ENCODE assay signal across 19 cellular contexts in genomic region chr11:67405688-67406339, GRCh38. TPM values are rescaled to one million over a fixed set of nuclear protein-coding genes. Genes with fewer than 3 reads are reported as not detected.
DNase-seq lines count a peak whose midpoint lies in the region; ATAC-seq lines count a peak whose summit lies in the region.
"Had no signal": no experiment of that assay in that cellular context is flagged by ENCODE, and none has a peak within 500 bp of the region (broad histone marks: within the 10 kb centered on the region; RNA-seq: fewer than 3 reads in every experiment).

No MANE protein-coding gene starts in this region.

- H3K27me3 Mint-ChIP-seq in activated CD4-positive, alpha-beta T cell treated with anti-CD3 and anti-CD28 coated beads, Interleukin-2, amount 10 ng/mL, durations not matched to agents 7 days and 5 days, result no peaks in the 10 kb centered on the region
- no peaks in the 10 kb centered on the region for H3K27me3 Mint-ChIP-seq in T-cell
- peaks cover 3% of the 10 kb centered on the region for H3K27me3 Mint-ChIP-seq in dendritic cell treated with granulocyte-macrophage colony-stimulating factor and Interleukin-4, amounts not matched to agents 40 ng/mL and 50 ng/mL, for 4 days
- H3K27me3 Mint-ChIP-seq in stimulated activated memory B cell treated with anti-CD40 and anti-IgM and Interleukin-4, amounts not matched to agents 10 μg/mL and 1 μg/mL and 100 μg/mL, for 72 hours, result no peaks in the 10 kb centered on the region

- peaks cover 67% of the 10 kb centered on the region for H3K36me3 Mint-ChIP-seq in activated CD4-positive, alpha-beta T cell treated with anti-CD3 and anti-CD28 coated beads, Interleukin-2, amount 10 ng/mL, durations not matched to agents 7 days and 5 days (ENCODE audit: low read depth)
- peaks cover 15% of the 10 kb centered on the region for H3K36me3 Mint-ChIP-seq in T-cell
- peaks cover under 1% of the 10 kb centered on the region for H3K36me3 Mint-ChIP-seq in dendritic cell treated with granulocyte-macrophage colony-stimulating factor and Interleukin-4, amounts not matched to agents 40 ng/mL and 50 ng/mL, for 4 days (ENCODE audit: low read depth)
- H3K36me3 Mint-ChIP-seq in stimulated activated memory B cell treated with anti-CD40 and anti-IgM and Interleukin-4, amounts not matched to agents 10 μg/mL and 1 μg/mL and 100 μg/mL, for 72 hours, result peaks cover 12% of the 10 kb centered on the region

- H3K4me3 Mint-ChIP-seq in activated CD4-positive, alpha-beta T cell treated with anti-CD3 and anti-CD28 coated beads, Interleukin-2, amount 10 ng/mL, durations not matched to agents 7 days and 5 days, result peak overlapping the region; percentile 95
- H3K4me3 Mint-ChIP-seq in T-cell, result peak overlapping the region; percentile 92 to 97 (median 96)
- H3K4me3 Mint-ChIP-seq in dendritic cell treated with granulocyte-macrophage colony-stimulating factor and Interleukin-4, amounts not matched to agents 40 ng/mL and 50 ng/mL, for 4 days, result no peak overlapping the region
- H3K4me3 Mint-ChIP-seq in stimulated activated memory B cell treated with anti-CD40 and anti-IgM and Interleukin-4, amounts not matched to agents 10 μg/mL and 1 μg/mL and 100 μg/mL, for 72 hours, result peak overlapping the region; percentile 86
- H3K4me3 Mint-ChIP-seq: H9 had no signal

- DNase-seq in activated CD4-positive, alpha-beta T cell treated with anti-CD3 and anti-CD28 coated beads, Interleukin-2, amount 10 ng/mL, durations not matched to agents 7 days and 5 days, result no peak
- DNase-seq in activated CD4-positive, alpha-beta T cell treated with anti-CD3 and anti-CD28 coated beads, Interleukin-2, amount 50 U/mL, for 1 hour, result no peak
- DNase-seq in T-cell, result no peak
- DNase-seq in OCI-M1 (lab: John Stamatoyannopoulos, UW), result no peak
- no peak for DNase-seq in NCI-H510A treated with DMSO at 0.1 percent for 48 hours (lab: John Stamatoyannopoulos, UW)
- DNase-seq: activated CD4-positive, alpha-beta T cell treated with anti-CD3 and anti-CD28 coated beads, Interleukin-2, amount 50 U/mL, for 4 hours; cortex of kidney; H9; left lung; NCI-H1694 treated with DMSO at 0.1 percent for 48 hours; stimulated activated CD4-positive, alpha-beta T cell treated with anti-CD3 and anti-CD28 coated beads, Interleukin-4, amount 100 ng/mL, for 24 hours; stimulated activated naive CD4-positive, alpha-beta T cell treated with Interleukin-2 at 50 U/mL for 16 hours had no signal

- H3K4me1 Mint-ChIP-seq in activated CD4-positive, alpha-beta T cell treated with anti-CD3 and anti-CD28 coated beads, Interleukin-2, amount 10 ng/mL, durations not matched to agents 7 days and 5 days, result peaks cover 69% of the 10 kb centered on the region
- peaks cover 65 to 78% (median 72%) of the 10 kb centered on the region in 3 donors for H3K4me1 Mint-ChIP-seq in T-cell
- H3K4me1 Mint-ChIP-seq in dendritic cell treated with granulocyte-macrophage colony-stimulating factor and Interleukin-4, amounts not matched to agents 40 ng/mL and 50 ng/mL, for 4 days (ENCODE audit: low read depth), result peaks cover 76% of the 10 kb centered on the region
- H3K4me1 Mint-ChIP-seq in stimulated activated memory B cell treated with anti-CD40 and anti-IgM and Interleukin-4, amounts not matched to agents 10 μg/mL and 1 μg/mL and 100 μg/mL, for 72 hours, result peaks cover 75% of the 10 kb centered on the region

- no peaks in the 10 kb centered on the region for H3K9me3 Mint-ChIP-seq in activated CD4-positive, alpha-beta T cell treated with anti-CD3 and anti-CD28 coated beads, Interleukin-2, amount 10 ng/mL, durations not matched to agents 7 days and 5 days
- H3K9me3 Mint-ChIP-seq in T-cell, result no peaks in the 10 kb centered on the region
- no peaks in the 10 kb centered on the region for H3K9me3 Mint-ChIP-seq in dendritic cell treated with granulocyte-macrophage colony-stimulating factor and Interleukin-4, amounts not matched to agents 40 ng/mL and 50 ng/mL, for 4 days
- no peaks in the 10 kb centered on the region for H3K9me3 Mint-ChIP-seq in stimulated activated memory B cell treated with anti-CD40 and anti-IgM and Interleukin-4, amounts not matched to agents 10 μg/mL and 1 μg/mL and 100 μg/mL, for 72 hours
- H3K9me3 Mint-ChIP-seq: H9 had no signal

- CTCF ChIA-PET in activated CD4-positive, alpha-beta T cell treated with anti-CD3 and anti-CD28 coated beads, Interleukin-2, amount 10 ng/mL, durations not matched to agents 7 days and 5 days (lab: Charles Lee), result interaction anchor here (0.9 to 2.7 kb wide), 5 partner anchors 13 to 62 kb away, joined by 3 to 9 read pairs (median 5); partner anchors contain the start of genes RAD9A and TMEM134
- CTCF ChIA-PET in T-cell (lab: Charles Lee), result no interaction called here

- POLR2A ChIA-PET in activated CD4-positive, alpha-beta T cell treated with anti-CD3 and anti-CD28 coated beads, Interleukin-2, amount 10 ng/mL, durations not matched to agents 7 days and 5 days (lab: Charles Lee), result no interaction called here
- POLR2A ChIA-PET in T-cell (lab: Charles Lee), result no interaction called here

- H3K27ac Mint-ChIP-seq in activated CD4-positive, alpha-beta T cell treated with anti-CD3 and anti-CD28 coated beads, Interleukin-2, amount 10 ng/mL, durations not matched to agents 7 days and 5 days, result peak overlapping the region; percentile 97
- peak overlapping the region; percentile 96 for H3K27ac Mint-ChIP-seq in T-cell
- peak overlapping the region; percentile 82 for H3K27ac Mint-ChIP-seq in dendritic cell treated with granulocyte-macrophage colony-stimulating factor and Interleukin-4, amounts not matched to agents 40 ng/mL and 50 ng/mL, for 4 days
- H3K27ac Mint-ChIP-seq in stimulated activated memory B cell treated with anti-CD40 and anti-IgM and Interleukin-4, amounts not matched to agents 10 μg/mL and 1 μg/mL and 100 μg/mL, for 72 hours, result peak overlapping the region; percentile 75
- H3K27ac Mint-ChIP-seq: H9 had no signal

- intact Hi-C loops in dendritic cell treated with granulocyte-macrophage colony-stimulating factor and Interleukin-4, amounts not matched to agents 40 ng/mL and 50 ng/mL, for 4 days (cut with micrococcal nuclease), result no loop called here

- no peak for ATAC-seq in T-cell (replicated peaks in 1 of 4)
- no peak for ATAC-seq in stimulated activated memory B cell treated with anti-CD40 and anti-IgM and Interleukin-4, amounts not matched to agents 10 μg/mL and 1 μg/mL and 100 μg/mL, for 72 hours
- ATAC-seq in GM21723 (IDR thresholded peaks at IDR 0.05; ENCODE audit: unreplicated experiment), result no peak
- ATAC-seq: left lung, right lobe of liver had no signal

RNA-seq across cellular contexts. Expression of gene TBC1D10C, which starts 1.9 kb away (rescaled TPM):
- total RNA-seq in activated CD4-positive, alpha-beta T cell treated with anti-CD3 and anti-CD28 coated beads, Interleukin-2, amount 10 ng/mL, durations not matched to agents 7 days and 5 days, result 100 to 1,000 TPM; 256 to 323 TPM
- 100 to 1,000 TPM; 288 to 449 (median 436) TPM for total RNA-seq in T-cell
- total RNA-seq: A673, hepatocyte, RPMI7951 had no signal

RNA-seq across cellular contexts. Expression of gene PPP1CA, which starts 4.2 kb away (rescaled TPM):
- 100 to 1,000 TPM; 301 to 331 TPM for total RNA-seq in activated CD4-positive, alpha-beta T cell treated with anti-CD3 and anti-CD28 coated beads, Interleukin-2, amount 10 ng/mL, durations not matched to agents 7 days and 5 days
- total RNA-seq in T-cell, result 100 to 1,000 TPM; 118 to 198 (median 186) TPM

RNA-seq across cellular contexts. Expression of gene CARNS1, which starts 9.7 kb away (rescaled TPM):
- total RNA-seq in activated CD4-positive, alpha-beta T cell treated with anti-CD3 and anti-CD28 coated beads, Interleukin-2, amount 10 ng/mL, durations not matched to agents 7 days and 5 days, result 1 to 10 TPM; 1.2 to 1.9 TPM
- 10 to 100 TPM in 2 of 5 donors, 1 to 10 TPM in 3; 5.5 to 19.1 (median 9.8) TPM for total RNA-seq in T-cell
- total RNA-seq: RPMI7951 had no signal

RNA-seq across cellular contexts. Expression of gene RAD9A, which starts 14.0 kb away (rescaled TPM):
- 10 to 100 TPM; 49.3 to 53.7 TPM for total RNA-seq in activated CD4-positive, alpha-beta T cell treated with anti-CD3 and anti-CD28 coated beads, Interleukin-2, amount 10 ng/mL, durations not matched to agents 7 days and 5 days
- 10 to 100 TPM; 34.9 to 63.8 (median 56.2) TPM for total RNA-seq in T-cell

RNA-seq across cellular contexts. Expression of gene RPS6KB2, which starts 22.5 kb away (rescaled TPM):
- total RNA-seq in activated CD4-positive, alpha-beta T cell treated with anti-CD3 and anti-CD28 coated beads, Interleukin-2, amount 10 ng/mL, durations not matched to agents 7 days and 5 days, result 10 to 100 TPM; 57.5 to 68.1 TPM
- 10 to 100 TPM; 60.3 to 88.0 (median 81.9) TPM for total RNA-seq in T-cell
